In genomic region chr4:19030048-19030447, GRCh38 we compare ENCODE assay signal across 20 cellular contexts.
DNase-seq lines count a peak whose midpoint lies in the region; ATAC-seq and TF ChIP-seq lines count a peak whose summit lies in the region.
"Had no signal": no experiment of that assay in that cellular context is flagged by ENCODE, and none has a peak within 500 bp of the region (broad histone marks: within the 10 kb centered on the region; RNA-seq: fewer than 3 reads in every experiment).

No MANE protein-coding gene starts in this region.

- H3K27me3 ChIP-seq in GM23338 (ENCODE audit: insufficient read depth), result no peaks in the 10 kb centered on the region
- H3K27me3 ChIP-seq in left lung, result no peaks in the 10 kb centered on the region
- H3K27me3 ChIP-seq in left ventricle myocardium inferior (ENCODE audit: low read depth), result no peaks in the 10 kb centered on the region

- H3F3A ChIP-seq in GM23338 (replicated peaks; ENCODE audit: low read depth), result no peaks in the 10 kb centered on the region

- TF ChIP-seq CTCF in GM23338 (conservative IDR thresholded peaks at IDR 0.05; ENCODE audit: low read depth in 2 of 2), result no peak
- TF ChIP-seq CTCF in chondrocyte (IDR thresholded peaks at IDR 0.05), result no peak
- no peak for TF ChIP-seq CTCF in left lung (IDR thresholded peaks at IDR 0.05)
- TF ChIP-seq CTCF in retinal pigment epithelial cell (conservative IDR thresholded peaks at IDR 0.05; ENCODE audit: low read depth, low read length), result no peak
- TF ChIP-seq CTCF in left ventricle myocardium inferior (IDR thresholded peaks at IDR 0.05; ENCODE audit: borderline replicate concordance), result no peak
- TF ChIP-seq CTCF in activated CD8-positive, alpha-beta T cell treated with anti-CD3 and anti-CD28 coated beads for 36 hours (IDR thresholded peaks at IDR 0.05), result no peak

- no peaks in the 10 kb centered on the region for H3K36me3 Mint-ChIP-seq in GM23338 (ENCODE audit: low read depth)
- no peaks in the 10 kb centered on the region for H3K36me3 Mint-ChIP-seq in chondrocyte (ENCODE audit: low read depth)
- no peaks in the 10 kb centered on the region for H3K36me3 Mint-ChIP-seq in activated CD8-positive, alpha-beta T cell treated with anti-CD3 and anti-CD28 coated beads for 36 hours (ENCODE audit: low read depth)
- H3K36me3 Mint-ChIP-seq: CD4-positive, CD25-positive, alpha-beta regulatory T cell; naive B cell had no signal

- H3K79me2 ChIP-seq in GM23338 (replicated peaks; ENCODE audit: insufficient read depth), result no peaks in the 10 kb centered on the region

- no peak overlapping the region for H3K4me3 ChIP-seq in GM23338
- H3K4me3 ChIP-seq in left lung, result no peak overlapping the region
- H3K4me3 ChIP-seq in retinal pigment epithelial cell (ENCODE audit: low read length), result no peak overlapping the region
- H3K4me3 ChIP-seq in left ventricle myocardium inferior, result no peak overlapping the region
- H3K4me3 ChIP-seq: psoas muscle had no signal

- H3K4me2 ChIP-seq in GM23338, result no peak overlapping the region

- H3K9me3 ChIP-seq in left lung (no peaks in the 10 kb centered on the region), left ventricle myocardium inferior (replicated peaks) (no peaks in the 10 kb centered on the region)
- H3K9me3 ChIP-seq: psoas muscle had no signal

- H3K36me3 ChIP-seq in GM23338 (ENCODE audit: insufficient read depth), result no peaks in the 10 kb centered on the region
- H3K36me3 ChIP-seq in left lung, result no peaks in the 10 kb centered on the region
- no peaks in the 10 kb centered on the region for H3K36me3 ChIP-seq in left ventricle myocardium inferior

- peaks cover 18% of the 10 kb centered on the region for H3K4me1 Mint-ChIP-seq in GM23338
- peaks cover 39% of the 10 kb centered on the region for H3K4me1 Mint-ChIP-seq in chondrocyte (ENCODE audit: low read depth)
- H3K4me1 Mint-ChIP-seq in activated CD8-positive, alpha-beta T cell treated with anti-CD3 and anti-CD28 coated beads for 36 hours (ENCODE audit: low read depth), result no peaks in the 10 kb centered on the region
- H3K4me1 Mint-ChIP-seq: CD4-positive, CD25-positive, alpha-beta regulatory T cell; naive B cell had no signal

- DNase-seq in GM23338 (ENCODE audit: low spot score) (peak; percentile 26), chondrocyte (ENCODE audit: low spot score) (no peak), left lung (no peak), retinal pigment epithelial cell (ENCODE audit: low read depth) (peak; percentile 94), left ventricle myocardium inferior (no peak)
- DNase-seq in activated CD8-positive, alpha-beta T cell treated with anti-CD3 and anti-CD28 coated beads for 36 hours, result no peak
- DNase-seq: activated CD4-positive, alpha-beta T cell treated with anti-CD3 and anti-CD28 coated beads for 4 hours; CD4-positive, CD25-positive, alpha-beta regulatory T cell; Karpas-422; naive B cell; NCI-H1048; NCI-H2081 treated with DMSO at 0.1 percent for 48 hours; NCI-H524 treated with DMSO at 0.1 percent for 48 hours; psoas muscle; RPMI8226; stimulated activated CD8-positive, alpha-beta memory T cell treated with anti-CD3 and anti-CD28 coated beads, Interleukin-4, amount 100 ng/mL, for 48 hours; substantia nigra had no signal

- H3K9me3 Mint-ChIP-seq in GM23338 (no peaks in the 10 kb centered on the region; the same call in 2 of the 3 replicates), chondrocyte (ENCODE audit: low read depth) (no peaks in the 10 kb centered on the region)
- H3K9me3 Mint-ChIP-seq in activated CD8-positive, alpha-beta T cell treated with anti-CD3 and anti-CD28 coated beads for 36 hours, result peaks cover 3% of the 10 kb centered on the region

- POLR2A ChIA-PET in activated CD8-positive, alpha-beta T cell treated with anti-CD3 and anti-CD28 coated beads for 36 hours (lab: Charles Lee), result no interaction called here

- H3K4me1 ChIP-seq in GM23338 (ENCODE audit: insufficient read depth) (no peaks in the 10 kb centered on the region; the same call in 1 of the 2 replicates), left lung (no peaks in the 10 kb centered on the region), left ventricle myocardium inferior (no peaks in the 10 kb centered on the region)
- H3K4me1 ChIP-seq: psoas muscle had no signal

- H3K27ac ChIP-seq in GM23338 (ENCODE audit: low read depth), result no peak overlapping the region
- peak overlapping the region in 1 of 2 donors; percentile 16 for H3K27ac ChIP-seq in left lung
- H3K27ac ChIP-seq in left ventricle myocardium inferior (replicated peaks), result no peak overlapping the region
- H3K27ac ChIP-seq: epithelial cell of prostate, psoas muscle had no signal

- no peak overlapping the region for H3K4me3 Mint-ChIP-seq in GM23338
- no peak overlapping the region for H3K4me3 Mint-ChIP-seq in chondrocyte (ENCODE audit: unreplicated experiment)
- H3K4me3 Mint-ChIP-seq in activated CD8-positive, alpha-beta T cell treated with anti-CD3 and anti-CD28 coated beads for 36 hours, result no peak overlapping the region
- H3K4me3 Mint-ChIP-seq: CD4-positive, CD25-positive, alpha-beta regulatory T cell; naive B cell had no signal

- no peaks in the 10 kb centered on the region for H4K20me1 ChIP-seq in GM23338 (replicated peaks; ENCODE audit: insufficient read depth)

- intact Hi-C loops in left lung (cut with DNase I), result no loop called here
- intact Hi-C loops in left ventricle myocardium inferior (cut with micrococcal nuclease), result no loop called here
- intact Hi-C loops in activated CD8-positive, alpha-beta T cell treated with anti-CD3 and anti-CD28 coated beads for 36 hours (cut with micrococcal nuclease), result no loop called here

- H3K9me2 ChIP-seq in GM23338 (ENCODE audit: insufficient read depth), result peaks cover 6% of the 10 kb centered on the region; the same call in 1 of the 2 replicates

- CTCF ChIA-PET in activated CD8-positive, alpha-beta T cell treated with anti-CD3 and anti-CD28 coated beads for 36 hours (lab: Charles Lee), result no interaction called here

- ATAC-seq in GM23338, result no peak
- peak; percentile 77 for ATAC-seq in left lung
- no peak for ATAC-seq in HG02885 (IDR thresholded peaks at IDR 0.05; ENCODE audit: poor library complexity, unreplicated experiment)
- ATAC-seq in activated CD8-positive, alpha-beta T cell treated with anti-CD3 and anti-CD28 coated beads for 36 hours, result no peak
- ATAC-seq in HG03520 (IDR thresholded peaks at IDR 0.05; ENCODE audit: unreplicated experiment), result no peak
- ATAC-seq: psoas muscle had no signal

- H2AFZ ChIP-seq in GM23338, result no peak overlapping the region

- H3K27me3 Mint-ChIP-seq in GM23338 (ENCODE audit: insufficient read depth, low read depth, poor library complexity) (no peaks in the 10 kb centered on the region), chondrocyte (ENCODE audit: low read depth) (no peaks in the 10 kb centered on the region)
- no peaks in the 10 kb centered on the region for H3K27me3 Mint-ChIP-seq in activated CD8-positive, alpha-beta T cell treated with anti-CD3 and anti-CD28 coated beads for 36 hours
- H3K27me3 Mint-ChIP-seq: CD4-positive, CD25-positive, alpha-beta regulatory T cell; naive B cell had no signal

- H3K27ac Mint-ChIP-seq in GM23338 (0 out of 2 replicates have a peak overlapping the region, but pooled peaks have one; percentile 56), chondrocyte (ENCODE audit: unreplicated experiment) (peak overlapping the region; percentile 9)
- H3K27ac Mint-ChIP-seq in activated CD8-positive, alpha-beta T cell treated with anti-CD3 and anti-CD28 coated beads for 36 hours, result no peak overlapping the region
- H3K27ac Mint-ChIP-seq: CD4-positive, CD25-positive, alpha-beta regulatory T cell; naive B cell had no signal

TF ChIP-seq in GM23338, 12 proteins besides CTCF, POLR2A, EP300 and RAD21 (continues in another document):
- TF ChIP-seq EZH2phosphoT487 (IDR thresholded peaks at IDR 0.05; ENCODE audit: unreplicated experiment), result no peak
- TF ChIP-seq ZNF114 (CRISPR knock-in tag; IDR thresholded peaks at IDR 0.05), result no peak

Comparison
In these comparisons a context has a peak if more than half of its experiments do, and no peak if none do; other contexts are left out.
1. DNase-seq: peak in GM23338 (single experiment) and retinal pigment epithelial cell (single experiment); none in chondrocyte (single experiment), left lung (0 of 2), left ventricle myocardium inferior (single experiment) and activated CD8-positive, alpha-beta T cell treated with anti-CD3 and anti-CD28 coated beads for 36 hours (single experiment).